ENCODE assay signal across 11 cellular contexts in genomic region chr11:393219-394033, GRCh38. TPM values are rescaled to one million over a fixed set of nuclear protein-coding genes. Genes with fewer than 3 reads are reported as not detected.
A peak's percentile ranks its signal among the peaks of the same experiment; 100 is the strongest.
DNase-seq lines count a peak whose midpoint lies in the region; FAIRE-seq and TF ChIP-seq lines count a peak whose summit lies in the region.
"Had no signal": no experiment of that assay in that cellular context is flagged by ENCODE, and none has a peak within 500 bp of the region (broad histone marks: within the 10 kb centered on the region; RNA-seq: fewer than 3 reads in every experiment).

No MANE protein-coding gene starts in this region.

- H3K36me3 Mint-ChIP-seq in activated CD4-positive, alpha-beta T cell treated with anti-CD3 and anti-CD28 coated beads, Interleukin-2, amount 10 ng/mL, durations not matched to agents 7 days and 5 days (ENCODE audit: low read depth): no peaks in the 10 kb centered on the region

- no peak overlapping the region for H3K4me3 Mint-ChIP-seq in activated CD4-positive, alpha-beta T cell treated with anti-CD3 and anti-CD28 coated beads, Interleukin-2, amount 10 ng/mL, durations not matched to agents 7 days and 5 days

- DNase-seq in activated CD4-positive, alpha-beta T cell treated with anti-CD3 and anti-CD28 coated beads, Interleukin-2, amount 50 U/mL, for 4 hours: peak; percentile 38 to 40
- DNase-seq in activated CD4-positive, alpha-beta T cell treated with anti-CD3 and anti-CD28 coated beads, Interleukin-2, amount 10 ng/mL, durations not matched to agents 7 days and 5 days: no peak
- DNase-seq in RCC 7860 (ENCODE audit: low spot score): peak; percentile 57
- peak; percentile 77 for DNase-seq in fibroblast of mammary gland (ENCODE audit: low read depth)
- peak; percentile 57 for DNase-seq in stromal cell of bone marrow (ENCODE audit: low read depth)
- DNase-seq in GM20000 (ENCODE audit: low spot score): no peak
- DNase-seq in NCI-H69 (lab: John Stamatoyannopoulos, UW): no peak
- no peak for DNase-seq in cardiac septum (ENCODE audit: low spot score)
- DNase-seq: T-helper 2 cell had no signal

- H3K4me3 ChIP-seq in fibroblast of mammary gland (ENCODE audit: control insufficient read depth, low read depth, low read length): no peak overlapping the region
- H3K4me3 ChIP-seq: BLaER1 had no signal

- peaks cover 2% of the 10 kb centered on the region for H3K27me3 Mint-ChIP-seq in activated CD4-positive, alpha-beta T cell treated with anti-CD3 and anti-CD28 coated beads, Interleukin-2, amount 10 ng/mL, durations not matched to agents 7 days and 5 days

- intact Hi-C loops in cardiac septum (cut with DNase I): no loop called here

- peaks cover 5% of the 10 kb centered on the region for H3K4me1 Mint-ChIP-seq in activated CD4-positive, alpha-beta T cell treated with anti-CD3 and anti-CD28 coated beads, Interleukin-2, amount 10 ng/mL, durations not matched to agents 7 days and 5 days

- POLR2A ChIA-PET in activated CD4-positive, alpha-beta T cell treated with anti-CD3 and anti-CD28 coated beads, Interleukin-2, amount 10 ng/mL, durations not matched to agents 7 days and 5 days (lab: Charles Lee): no interaction called here

- CTCF ChIA-PET in activated CD4-positive, alpha-beta T cell treated with anti-CD3 and anti-CD28 coated beads, Interleukin-2, amount 10 ng/mL, durations not matched to agents 7 days and 5 days (lab: Charles Lee): interaction anchor here (1.2 to 1.5 kb wide), 2 partner anchors 11 to 14 kb away, joined by 4 to 6 read pairs; no protein-coding TSS in a partner anchor

- TF ChIP-seq CTCF in fibroblast of mammary gland (conservative IDR thresholded peaks at IDR 0.05; ENCODE audit: control insufficient read depth, insufficient read depth, low read depth, low read length): no peak
- no peak for TF ChIP-seq CTCF in GM20000 (IDR thresholded peaks at IDR 0.05; ENCODE audit: extremely low read depth, missing control alignments)

- H3K9me3 Mint-ChIP-seq in activated CD4-positive, alpha-beta T cell treated with anti-CD3 and anti-CD28 coated beads, Interleukin-2, amount 10 ng/mL, durations not matched to agents 7 days and 5 days: peaks cover 2% of the 10 kb centered on the region

- no peak for FAIRE-seq in RCC 7860 (lab: Jason Lieb, UNC)
- FAIRE-seq: colon had no signal

- no peak overlapping the region for H3K27ac Mint-ChIP-seq in activated CD4-positive, alpha-beta T cell treated with anti-CD3 and anti-CD28 coated beads, Interleukin-2, amount 10 ng/mL, durations not matched to agents 7 days and 5 days

RNA-seq across cellular contexts. Expression of gene PKP3, which starts 0.6 kb away (rescaled TPM):
- not detected for total RNA-seq in activated CD4-positive, alpha-beta T cell treated with anti-CD3 and anti-CD28 coated beads, Interleukin-2, amount 10 ng/mL, durations not matched to agents 7 days and 5 days
- total RNA-seq in cardiac septum: 0.83 TPM

RNA-seq across cellular contexts. Expression of gene SIGIRR, which starts 21.4 kb away (rescaled TPM):
- 100 to 1,000 TPM; 226 to 255 TPM for total RNA-seq in activated CD4-positive, alpha-beta T cell treated with anti-CD3 and anti-CD28 coated beads, Interleukin-2, amount 10 ng/mL, durations not matched to agents 7 days and 5 days
- total RNA-seq in cardiac septum: 33.3 TPM

RNA-seq across cellular contexts. Expression of gene B4GALNT4, which starts 24.1 kb away (rescaled TPM):
- 1 to 10 TPM; 1.5 to 1.6 TPM for total RNA-seq in activated CD4-positive, alpha-beta T cell treated with anti-CD3 and anti-CD28 coated beads, Interleukin-2, amount 10 ng/mL, durations not matched to agents 7 days and 5 days
- total RNA-seq in cardiac septum: 0.24 TPM

RNA-seq across cellular contexts. Expression of gene ANO9, which starts 48.4 kb away (rescaled TPM):
- 10 to 100 TPM; 88.2 to 94.2 TPM for total RNA-seq in activated CD4-positive, alpha-beta T cell treated with anti-CD3 and anti-CD28 coated beads, Interleukin-2, amount 10 ng/mL, durations not matched to agents 7 days and 5 days
- total RNA-seq in cardiac septum: 0.38 TPM

RNA-seq across cellular contexts. Expression of gene PTDSS2, which starts 56.7 kb away (rescaled TPM):
- total RNA-seq in activated CD4-positive, alpha-beta T cell treated with anti-CD3 and anti-CD28 coated beads, Interleukin-2, amount 10 ng/mL, durations not matched to agents 7 days and 5 days: 10 to 100 TPM; 22.7 to 25.2 TPM
- total RNA-seq in cardiac septum: 24.9 TPM

Comparison
In these comparisons a context has a peak if more than half of its experiments do, and no peak if none do; other contexts are left out.
1. DNase-seq: peak in activated CD4-positive, alpha-beta T cell treated with anti-CD3 and anti-CD28 coated beads, Interleukin-2, amount 50 U/mL, for 4 hours (2 of 2), RCC 7860 (single experiment), fibroblast of mammary gland (single experiment) and stromal cell of bone marrow (single experiment); none in activated CD4-positive, alpha-beta T cell treated with anti-CD3 and anti-CD28 coated beads, Interleukin-2, amount 10 ng/mL, durations not matched to agents 7 days and 5 days (single experiment), GM20000 (single experiment), NCI-H69 (single experiment) and cardiac septum (single experiment).